ENCODE assay signal across 1 cellular context in the genomic region with DNA sequence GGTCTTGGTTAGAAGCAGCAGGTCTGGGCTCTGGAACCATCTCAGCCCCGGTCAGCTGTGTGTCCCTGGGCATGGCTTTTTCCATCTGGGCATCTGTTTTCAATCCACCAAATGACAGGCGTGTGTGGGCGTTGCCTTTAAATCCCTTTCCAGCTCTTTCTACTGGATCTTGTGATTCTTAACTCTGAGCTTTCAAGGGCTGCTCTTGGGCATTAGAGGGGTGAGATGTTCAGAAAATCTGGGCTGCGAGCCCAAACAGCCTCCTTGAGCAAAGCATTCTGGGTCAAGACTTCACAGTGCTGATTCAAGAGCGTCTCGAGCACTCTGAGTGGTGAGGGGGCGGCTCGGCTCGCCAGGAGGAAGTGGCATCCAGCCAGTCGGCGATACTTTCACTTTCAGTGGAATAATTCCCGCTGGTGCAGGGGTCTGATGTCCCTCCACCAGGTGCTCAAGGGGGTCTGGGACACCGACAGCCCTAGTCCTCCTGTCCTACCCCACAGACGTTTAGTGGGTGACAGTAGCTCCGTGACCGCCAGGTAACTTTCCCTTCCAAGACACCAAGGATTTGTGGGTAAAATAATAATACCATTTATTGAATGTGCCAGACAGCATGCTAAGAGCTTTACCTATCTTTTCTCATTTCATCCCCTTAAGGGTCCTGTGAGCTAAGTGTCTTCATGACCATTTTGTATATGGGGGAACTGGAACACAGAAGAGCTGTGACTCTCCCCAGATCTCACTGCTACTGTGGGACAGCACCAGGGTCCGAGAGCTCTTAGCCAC.
TF ChIP-seq lines count a peak whose summit lies in the region.

No MANE protein-coding gene starts in this region.

TF ChIP-seq in GM12878, 131 proteins besides CTCF, POLR2A, EP300 and RAD21 (continued from another document and continues in another):
- TF ChIP-seq, protein P1, sequence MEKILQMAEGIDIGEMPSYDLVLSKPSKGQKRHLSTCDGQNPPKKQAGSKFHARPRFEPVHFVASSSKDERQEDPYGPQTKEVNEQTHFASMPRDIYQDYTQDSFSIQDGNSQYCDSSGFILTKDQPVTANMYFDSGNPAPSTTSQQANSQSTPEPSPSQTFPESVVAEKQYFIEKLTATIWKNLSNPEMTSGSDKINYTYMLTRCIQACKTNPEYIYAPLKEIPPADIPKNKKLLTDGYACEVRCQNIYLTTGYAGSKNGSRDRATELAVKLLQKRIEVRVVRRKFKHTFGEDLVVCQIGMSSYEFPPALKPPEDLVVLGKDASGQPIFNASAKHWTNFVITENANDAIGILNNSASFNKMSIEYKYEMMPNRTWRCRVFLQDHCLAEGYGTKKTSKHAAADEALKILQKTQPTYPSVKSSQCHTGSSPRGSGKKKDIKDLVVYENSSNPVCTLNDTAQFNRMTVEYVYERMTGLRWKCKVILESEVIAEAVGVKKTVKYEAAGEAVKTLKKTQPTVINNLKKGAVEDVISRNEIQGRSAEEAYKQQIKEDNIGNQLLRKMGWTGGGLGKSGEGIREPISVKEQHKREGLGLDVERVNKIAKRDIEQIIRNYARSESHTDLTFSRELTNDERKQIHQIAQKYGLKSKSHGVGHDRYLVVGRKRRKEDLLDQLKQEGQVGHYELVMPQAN (conservative IDR thresholded peaks at IDR 0.05) = no peak
- TF ChIP-seq, protein P2, sequence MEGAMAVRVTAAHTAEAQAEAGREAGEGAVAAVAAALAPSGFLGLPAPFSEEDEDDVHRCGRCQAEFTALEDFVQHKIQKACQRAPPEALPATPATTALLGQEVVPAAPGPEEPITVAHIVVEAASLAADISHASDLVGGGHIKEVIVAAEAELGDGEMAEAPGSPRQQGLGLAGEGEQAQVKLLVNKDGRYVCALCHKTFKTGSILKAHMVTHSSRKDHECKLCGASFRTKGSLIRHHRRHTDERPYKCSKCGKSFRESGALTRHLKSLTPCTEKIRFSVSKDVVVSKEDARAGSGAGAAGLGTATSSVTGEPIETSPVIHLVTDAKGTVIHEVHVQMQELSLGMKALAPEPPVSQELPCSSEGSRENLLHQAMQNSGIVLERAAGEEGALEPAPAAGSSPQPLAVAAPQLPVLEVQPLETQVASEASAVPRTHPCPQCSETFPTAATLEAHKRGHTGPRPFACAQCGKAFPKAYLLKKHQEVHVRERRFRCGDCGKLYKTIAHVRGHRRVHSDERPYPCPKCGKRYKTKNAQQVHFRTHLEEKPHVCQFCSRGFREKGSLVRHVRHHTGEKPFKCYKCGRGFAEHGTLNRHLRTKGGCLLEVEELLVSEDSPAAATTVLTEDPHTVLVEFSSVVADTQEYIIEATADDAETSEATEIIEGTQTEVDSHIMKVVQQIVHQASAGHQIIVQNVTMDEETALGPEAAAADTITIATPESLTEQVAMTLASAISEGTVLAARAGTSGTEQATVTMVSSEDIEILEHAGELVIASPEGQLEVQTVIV (IDR thresholded peaks at IDR 0.05; ENCODE audit: borderline replicate concordance, partially characterized antibody) = no peak
- TF ChIP-seq ZNF622 (IDR thresholded peaks at IDR 0.05) (no peak), SP1 (IDR thresholded peaks at IDR 0.05; ENCODE audit: low read depth, low read length) (no peak), SMAD1 (IDR thresholded peaks at IDR 0.05; ENCODE audit: low read depth, partially characterized antibody) (peak; percentile 46), ZNF384 (IDR thresholded peaks at IDR 0.05; ENCODE audit: borderline replicate concordance, low read depth, low read length) (no peak), BHLHE40 (IDR thresholded peaks at IDR 0.05; ENCODE audit: borderline replicate concordance in 1 of 2, low read depth in 2 of 2, low read length in 1 of 2) (peak in 1 of 2 experiments; percentile 47; a peak in 1 of 4 replicates), LARP7 (IDR thresholded peaks at IDR 0.05) (no peak; the same call in 1 of the 2 replicates), TCF12 (IDR thresholded peaks at IDR 0.05; ENCODE audit: low read depth, low read length) (0 out of 2 replicates have a peak, but pooled peaks have one; percentile 6), ASH2L (IDR thresholded peaks at IDR 0.05; ENCODE audit: borderline replicate concordance, low read depth) (peak; percentile 67; the same call in 1 of the 2 replicates), SREBF2 (IDR thresholded peaks at IDR 0.05; ENCODE audit: low read length) (no peak), ZSCAN29 (IDR thresholded peaks at IDR 0.05) (0 out of 2 replicates have a peak, but pooled peaks have one; percentile 59), NFYA (IDR thresholded peaks at IDR 0.05; ENCODE audit: borderline replicate concordance, low read depth, low read length) (no peak), SUPT20H (IDR thresholded peaks at IDR 0.05; ENCODE audit: borderline replicate concordance, control insufficient read depth, low read depth, low read length) (no peak), RCOR1 (conservative IDR thresholded peaks at IDR 0.05; ENCODE audit: low read depth, low read length) (no peak), WRNIP1 (IDR thresholded peaks at IDR 0.05; ENCODE audit: borderline replicate concordance, low read depth, low read length) (no peak), RELA (IDR thresholded peaks at IDR 0.05; ENCODE audit: borderline replicate concordance, partially characterized antibody) (no peak), RUNX3 (IDR thresholded peaks at IDR 0.05; ENCODE audit: low read length) (peak; percentile 40; the same call in 1 of the 2 replicates), POLR2AphosphoS5 (IDR thresholded peaks at IDR 0.05; ENCODE audit: low read length) (peak; percentile 53), ZNF274 (IDR thresholded peaks at IDR 0.05; ENCODE audit: insufficient read depth, insufficient read length) (no peak), TCF3 (IDR thresholded peaks at IDR 0.05; ENCODE audit: borderline replicate concordance, insufficient read depth, low read depth, low read length) (no peak), CEBPB (IDR thresholded peaks at IDR 0.05; ENCODE audit: borderline replicate concordance in 1 of 2, low read depth in 2 of 2, low read length in 2 of 2) (no peak), CREB1 (IDR thresholded peaks at IDR 0.05; ENCODE audit: low read depth) (0 out of 2 replicates have a peak, but pooled peaks have one; percentile 27), ZNF217 (IDR thresholded peaks at IDR 0.05) (peak; percentile 62; the same call in 1 of the 2 replicates), IKZF1 (conservative IDR thresholded peaks at IDR 0.05) (peak; percentile 94), SREBF1 (IDR thresholded peaks at IDR 0.05; ENCODE audit: low read length) (no peak), KDM1A (IDR thresholded peaks at IDR 0.05; ENCODE audit: borderline replicate concordance) (no peak), TARDBP (IDR thresholded peaks at IDR 0.05; ENCODE audit: borderline replicate concordance) (no peak), CBX3 (IDR thresholded peaks at IDR 0.05; ENCODE audit: borderline replicate concordance, low read depth) (no peak), ATF7 (IDR thresholded peaks at IDR 0.05; ENCODE audit: low read depth) (peak; percentile 30; the same call in 1 of the 2 replicates), RBBP5 (conservative IDR thresholded peaks at IDR 0.05) (no peak)
- TF ChIP-seq, protein P3, sequence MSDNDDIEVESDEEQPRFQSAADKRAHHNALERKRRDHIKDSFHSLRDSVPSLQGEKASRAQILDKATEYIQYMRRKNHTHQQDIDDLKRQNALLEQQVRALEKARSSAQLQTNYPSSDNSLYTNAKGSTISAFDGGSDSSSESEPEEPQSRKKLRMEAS (IDR thresholded peaks at IDR 0.05; ENCODE audit: low read depth, low read length) = no peak
- TF ChIP-seq, protein P4, sequence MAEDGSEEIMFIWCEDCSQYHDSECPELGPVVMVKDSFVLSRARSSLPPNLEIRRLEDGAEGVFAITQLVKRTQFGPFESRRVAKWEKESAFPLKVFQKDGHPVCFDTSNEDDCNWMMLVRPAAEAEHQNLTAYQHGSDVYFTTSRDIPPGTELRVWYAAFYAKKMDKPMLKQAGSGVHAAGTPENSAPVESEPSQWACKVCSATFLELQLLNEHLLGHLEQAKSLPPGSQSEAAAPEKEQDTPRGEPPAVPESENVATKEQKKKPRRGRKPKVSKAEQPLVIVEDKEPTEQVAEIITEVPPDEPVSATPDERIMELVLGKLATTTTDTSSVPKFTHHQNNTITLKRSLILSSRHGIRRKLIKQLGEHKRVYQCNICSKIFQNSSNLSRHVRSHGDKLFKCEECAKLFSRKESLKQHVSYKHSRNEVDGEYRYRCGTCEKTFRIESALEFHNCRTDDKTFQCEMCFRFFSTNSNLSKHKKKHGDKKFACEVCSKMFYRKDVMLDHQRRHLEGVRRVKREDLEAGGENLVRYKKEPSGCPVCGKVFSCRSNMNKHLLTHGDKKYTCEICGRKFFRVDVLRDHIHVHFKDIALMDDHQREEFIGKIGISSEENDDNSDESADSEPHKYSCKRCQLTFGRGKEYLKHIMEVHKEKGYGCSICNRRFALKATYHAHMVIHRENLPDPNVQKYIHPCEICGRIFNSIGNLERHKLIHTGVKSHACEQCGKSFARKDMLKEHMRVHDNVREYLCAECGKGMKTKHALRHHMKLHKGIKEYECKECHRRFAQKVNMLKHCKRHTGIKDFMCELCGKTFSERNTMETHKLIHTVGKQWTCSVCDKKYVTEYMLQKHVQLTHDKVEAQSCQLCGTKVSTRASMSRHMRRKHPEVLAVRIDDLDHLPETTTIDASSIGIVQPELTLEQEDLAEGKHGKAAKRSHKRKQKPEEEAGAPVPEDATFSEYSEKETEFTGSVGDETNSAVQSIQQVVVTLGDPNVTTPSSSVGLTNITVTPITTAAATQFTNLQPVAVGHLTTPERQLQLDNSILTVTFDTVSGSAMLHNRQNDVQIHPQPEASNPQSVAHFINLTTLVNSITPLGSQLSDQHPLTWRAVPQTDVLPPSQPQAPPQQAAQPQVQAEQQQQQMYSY (CRISPR knock-in tag; IDR thresholded peaks at IDR 0.05) = no peak
- TF ChIP-seq, protein P5, sequence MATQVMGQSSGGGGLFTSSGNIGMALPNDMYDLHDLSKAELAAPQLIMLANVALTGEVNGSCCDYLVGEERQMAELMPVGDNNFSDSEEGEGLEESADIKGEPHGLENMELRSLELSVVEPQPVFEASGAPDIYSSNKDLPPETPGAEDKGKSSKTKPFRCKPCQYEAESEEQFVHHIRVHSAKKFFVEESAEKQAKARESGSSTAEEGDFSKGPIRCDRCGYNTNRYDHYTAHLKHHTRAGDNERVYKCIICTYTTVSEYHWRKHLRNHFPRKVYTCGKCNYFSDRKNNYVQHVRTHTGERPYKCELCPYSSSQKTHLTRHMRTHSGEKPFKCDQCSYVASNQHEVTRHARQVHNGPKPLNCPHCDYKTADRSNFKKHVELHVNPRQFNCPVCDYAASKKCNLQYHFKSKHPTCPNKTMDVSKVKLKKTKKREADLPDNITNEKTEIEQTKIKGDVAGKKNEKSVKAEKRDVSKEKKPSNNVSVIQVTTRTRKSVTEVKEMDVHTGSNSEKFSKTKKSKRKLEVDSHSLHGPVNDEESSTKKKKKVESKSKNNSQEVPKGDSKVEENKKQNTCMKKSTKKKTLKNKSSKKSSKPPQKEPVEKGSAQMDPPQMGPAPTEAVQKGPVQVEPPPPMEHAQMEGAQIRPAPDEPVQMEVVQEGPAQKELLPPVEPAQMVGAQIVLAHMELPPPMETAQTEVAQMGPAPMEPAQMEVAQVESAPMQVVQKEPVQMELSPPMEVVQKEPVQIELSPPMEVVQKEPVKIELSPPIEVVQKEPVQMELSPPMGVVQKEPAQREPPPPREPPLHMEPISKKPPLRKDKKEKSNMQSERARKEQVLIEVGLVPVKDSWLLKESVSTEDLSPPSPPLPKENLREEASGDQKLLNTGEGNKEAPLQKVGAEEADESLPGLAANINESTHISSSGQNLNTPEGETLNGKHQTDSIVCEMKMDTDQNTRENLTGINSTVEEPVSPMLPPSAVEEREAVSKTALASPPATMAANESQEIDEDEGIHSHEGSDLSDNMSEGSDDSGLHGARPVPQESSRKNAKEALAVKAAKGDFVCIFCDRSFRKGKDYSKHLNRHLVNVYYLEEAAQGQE (IDR thresholded peaks at IDR 0.05; ENCODE audit: low read depth, low read length) = no peak
- TF ChIP-seq, protein P6, sequence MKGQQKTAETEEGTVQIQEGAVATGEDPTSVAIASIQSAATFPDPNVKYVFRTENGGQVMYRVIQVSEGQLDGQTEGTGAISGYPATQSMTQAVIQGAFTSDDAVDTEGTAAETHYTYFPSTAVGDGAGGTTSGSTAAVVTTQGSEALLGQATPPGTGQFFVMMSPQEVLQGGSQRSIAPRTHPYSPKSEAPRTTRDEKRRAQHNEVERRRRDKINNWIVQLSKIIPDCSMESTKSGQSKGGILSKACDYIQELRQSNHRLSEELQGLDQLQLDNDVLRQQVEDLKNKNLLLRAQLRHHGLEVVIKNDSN (IDR thresholded peaks at IDR 0.05; ENCODE audit: borderline replicate concordance, extremely low read length, insufficient read depth, low read depth, low read length) = no peak
- TF ChIP-seq, protein P7, sequence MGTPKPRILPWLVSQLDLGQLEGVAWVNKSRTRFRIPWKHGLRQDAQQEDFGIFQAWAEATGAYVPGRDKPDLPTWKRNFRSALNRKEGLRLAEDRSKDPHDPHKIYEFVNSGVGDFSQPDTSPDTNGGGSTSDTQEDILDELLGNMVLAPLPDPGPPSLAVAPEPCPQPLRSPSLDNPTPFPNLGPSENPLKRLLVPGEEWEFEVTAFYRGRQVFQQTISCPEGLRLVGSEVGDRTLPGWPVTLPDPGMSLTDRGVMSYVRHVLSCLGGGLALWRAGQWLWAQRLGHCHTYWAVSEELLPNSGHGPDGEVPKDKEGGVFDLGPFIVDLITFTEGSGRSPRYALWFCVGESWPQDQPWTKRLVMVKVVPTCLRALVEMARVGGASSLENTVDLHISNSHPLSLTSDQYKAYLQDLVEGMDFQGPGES (IDR thresholded peaks at IDR 0.05) = no peak
- TF ChIP-seq, protein P8, sequence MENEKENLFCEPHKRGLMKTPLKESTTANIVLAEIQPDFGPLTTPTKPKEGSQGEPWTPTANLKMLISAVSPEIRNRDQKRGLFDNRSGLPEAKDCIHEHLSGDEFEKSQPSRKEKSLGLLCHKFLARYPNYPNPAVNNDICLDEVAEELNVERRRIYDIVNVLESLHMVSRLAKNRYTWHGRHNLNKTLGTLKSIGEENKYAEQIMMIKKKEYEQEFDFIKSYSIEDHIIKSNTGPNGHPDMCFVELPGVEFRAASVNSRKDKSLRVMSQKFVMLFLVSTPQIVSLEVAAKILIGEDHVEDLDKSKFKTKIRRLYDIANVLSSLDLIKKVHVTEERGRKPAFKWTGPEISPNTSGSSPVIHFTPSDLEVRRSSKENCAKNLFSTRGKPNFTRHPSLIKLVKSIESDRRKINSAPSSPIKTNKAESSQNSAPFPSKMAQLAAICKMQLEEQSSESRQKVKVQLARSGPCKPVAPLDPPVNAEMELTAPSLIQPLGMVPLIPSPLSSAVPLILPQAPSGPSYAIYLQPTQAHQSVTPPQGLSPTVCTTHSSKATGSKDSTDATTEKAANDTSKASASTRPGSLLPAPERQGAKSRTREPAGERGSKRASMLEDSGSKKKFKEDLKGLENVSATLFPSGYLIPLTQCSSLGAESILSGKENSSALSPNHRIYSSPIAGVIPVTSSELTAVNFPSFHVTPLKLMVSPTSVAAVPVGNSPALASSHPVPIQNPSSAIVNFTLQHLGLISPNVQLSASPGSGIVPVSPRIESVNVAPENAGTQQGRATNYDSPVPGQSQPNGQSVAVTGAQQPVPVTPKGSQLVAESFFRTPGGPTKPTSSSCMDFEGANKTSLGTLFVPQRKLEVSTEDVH (IDR thresholded peaks at IDR 0.05; ENCODE audit: low read depth, partially characterized antibody) = no peak
- TF ChIP-seq, protein P9, sequence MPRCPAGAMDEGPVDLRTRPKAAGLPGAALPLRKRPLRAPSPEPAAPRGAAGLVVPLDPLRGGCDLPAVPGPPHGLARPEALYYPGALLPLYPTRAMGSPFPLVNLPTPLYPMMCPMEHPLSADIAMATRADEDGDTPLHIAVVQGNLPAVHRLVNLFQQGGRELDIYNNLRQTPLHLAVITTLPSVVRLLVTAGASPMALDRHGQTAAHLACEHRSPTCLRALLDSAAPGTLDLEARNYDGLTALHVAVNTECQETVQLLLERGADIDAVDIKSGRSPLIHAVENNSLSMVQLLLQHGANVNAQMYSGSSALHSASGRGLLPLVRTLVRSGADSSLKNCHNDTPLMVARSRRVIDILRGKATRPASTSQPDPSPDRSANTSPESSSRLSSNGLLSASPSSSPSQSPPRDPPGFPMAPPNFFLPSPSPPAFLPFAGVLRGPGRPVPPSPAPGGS (IDR thresholded peaks at IDR 0.05; ENCODE audit: borderline replicate concordance, insufficient read depth, low read depth, low read length, poor library complexity, severe bottlenecking) = no peak
